In the genomic region with DNA sequence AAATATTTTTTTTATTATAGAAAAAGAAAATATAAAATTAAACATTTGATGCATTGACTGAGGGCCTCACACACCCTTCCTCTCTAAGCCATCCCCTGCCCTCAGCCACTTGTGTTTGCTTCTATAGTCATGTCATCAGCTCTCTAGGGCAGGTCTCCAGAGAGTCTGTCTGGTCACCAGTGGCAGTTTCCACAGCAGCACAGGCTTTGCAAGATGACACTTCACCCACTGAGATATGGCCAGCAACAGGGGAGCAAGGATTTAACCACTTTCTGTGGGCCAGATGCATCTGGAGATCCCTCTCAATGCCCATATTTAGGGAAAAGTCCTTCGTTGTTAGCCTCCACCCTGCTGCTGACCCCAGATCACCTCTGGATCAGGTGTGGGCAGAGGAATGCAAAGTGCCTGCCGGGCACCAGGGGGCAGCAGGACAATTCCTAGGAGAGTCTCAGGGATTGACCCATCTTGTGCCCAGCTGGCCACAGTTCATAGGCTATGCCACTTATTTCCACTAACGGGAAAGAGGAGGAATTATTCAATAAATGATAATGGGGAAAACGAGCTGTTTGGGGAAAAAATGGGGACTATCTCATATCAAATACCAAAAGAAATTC, we compare ENCODE assay signal across 8 cellular contexts. TPM values are rescaled to one million over a fixed set of nuclear protein-coding genes. Genes with fewer than 3 reads are reported as not detected.
A peak's percentile ranks its signal among the peaks of the same experiment; 100 is the strongest.
DNase-seq lines count a peak whose midpoint lies in the region; ATAC-seq and TF ChIP-seq lines count a peak whose summit lies in the region.

No MANE protein-coding gene starts in this region.

- no peaks in the 10 kb centered on the region for H3K36me3 ChIP-seq in RWPE2 (ENCODE audit: low read depth)

- intact Hi-C loops in Right ventricle myocardium inferior (cut with DNase I): no loop called here
- intact Hi-C loops in cardiac septum (cut with DNase I): loop anchor here (1.0 to 5.0 kb wide), 2 partner anchors 84 to 246 kb away; no protein-coding TSS in a partner anchor

- H3K4me3 ChIP-seq in RWPE2 (ENCODE audit: severe bottlenecking): no peak overlapping the region

- DNase-seq in Right ventricle myocardium inferior (ENCODE audit: missing footprints) (no peak), cardiac septum (ENCODE audit: low spot score) (no peak), RWPE2 (ENCODE audit: low spot score) (no peak), ecto neural progenitor cell (ENCODE audit: low spot score) (peak; percentile 64), omental fat pad (ENCODE audit: low spot score) (no peak), COLO829 (ENCODE audit: low spot score) (no peak), EL (no peak)

- TF ChIP-seq CTCF in RWPE2 (IDR thresholded peaks at IDR 0.05; ENCODE audit: poor library complexity, severe bottlenecking): peak; percentile 71
- peak in 1 of 3 donors; percentile 36 for TF ChIP-seq CTCF in omental fat pad (IDR thresholded peaks at IDR 0.05)

- H3K9me3 ChIP-seq in RWPE2 (ENCODE audit: severe bottlenecking): no peaks in the 10 kb centered on the region

- H3K27me3 ChIP-seq in RWPE2 (ENCODE audit: insufficient read depth, poor library complexity, severe bottlenecking): no peaks in the 10 kb centered on the region

- peaks cover 6% of the 10 kb centered on the region for H3K4me1 ChIP-seq in RWPE2 (ENCODE audit: insufficient read depth, poor library complexity, severe bottlenecking)

- peak; percentile 44 for ATAC-seq in Right ventricle myocardium inferior
- ATAC-seq in RWPE2 (ENCODE audit: low read depth): peak; percentile 38; the same call in 2 of the 3 replicates
- ATAC-seq in omental fat pad (ENCODE audit: low FRiP score): peak; percentile 41
- ATAC-seq in GM19324 (IDR thresholded peaks at IDR 0.05; ENCODE audit: low FRiP score, unreplicated experiment): no peak

- no peak overlapping the region for H3K27ac ChIP-seq in RWPE2 (ENCODE audit: poor library complexity, severe bottlenecking)

RNA-seq across cellular contexts. Expression of gene ABCC4, which starts 4.8 kb away (rescaled TPM):
- total RNA-seq in Right ventricle myocardium inferior: 4.0 TPM
- total RNA-seq in cardiac septum: 6.9 TPM
- 10 to 100 TPM in 1 of 4 donors, 1 to 10 TPM in 3; 5.7 to 23.3 (median 6.9) TPM for total RNA-seq in omental fat pad
